In genomic region chr3:69658514-69658913, GRCh38 we compare ENCODE assay signal across 30 cellular contexts.
"Had no signal": no experiment of that assay in that cellular context is flagged by ENCODE, and none has a peak within 500 bp of the region (broad histone marks: within the 10 kb centered on the region; RNA-seq: fewer than 3 reads in every experiment).

No MANE protein-coding gene starts in this region.

- H3K27me3 ChIP-seq: neural progenitor cell, ovary, right lobe of liver, spleen, thyroid gland, tibial nerve, upper lobe of left lung, uterus had no signal

- H3K27ac Mint-ChIP-seq: naive B cell; naive thymus-derived CD8-positive, alpha-beta T cell; natural killer cell treated with Interleukin-12 subunit alpha and Interleukin-12 subunit beta and Interleukin-15 and Interleukin-18, amount 100 ng/mL, for 72 hours; neural progenitor cell; progenitor cell of endocrine pancreas; stimulated activated memory B cell treated with anti-CD40 and anti-IgM and Interleukin-4, amounts not matched to agents 10 μg/mL and 1 μg/mL and 100 μg/mL, for 72 hours; stimulated activated naive CD8-positive, alpha-beta T cell treated with anti-CD3 and anti-CD28 coated beads, Interleukin-15, amount 100 ng/mL, for 72 hours had no signal

- H3K27me3 Mint-ChIP-seq: natural killer cell treated with Interleukin-12 subunit alpha and Interleukin-12 subunit beta and Interleukin-15 and Interleukin-18, amount 100 ng/mL, for 72 hours; progenitor cell of endocrine pancreas; stimulated activated memory B cell treated with anti-CD40 and anti-IgM and Interleukin-4, amounts not matched to agents 10 μg/mL and 1 μg/mL and 100 μg/mL, for 72 hours; stimulated activated naive CD8-positive, alpha-beta T cell treated with anti-CD3 and anti-CD28 coated beads, Interleukin-15, amount 100 ng/mL, for 72 hours had no signal

- ATAC-seq: naive thymus-derived CD8-positive, alpha-beta T cell; natural killer cell treated with Interleukin-12 subunit alpha and Interleukin-12 subunit beta and Interleukin-15 and Interleukin-18, amount 100 ng/mL, for 72 hours; psoas muscle; right cardiac atrium; right lobe of liver; stimulated activated memory B cell treated with anti-CD40 and anti-IgM and Interleukin-4, amounts not matched to agents 10 μg/mL and 1 μg/mL and 100 μg/mL, for 72 hours; stimulated activated naive CD8-positive, alpha-beta T cell treated with anti-CD3 and anti-CD28 coated beads, Interleukin-15, amount 100 ng/mL, for 72 hours; stimulated activated naive CD8-positive, alpha-beta T cell treated with anti-CD3 and anti-CD28 coated beads, Interleukin-15, Interleukin-2, amounts not matched to agents 100 U/mL and 50 U/mL, for 24 hours had no signal

- H3K9me3 ChIP-seq: ovary, right lobe of liver, sigmoid colon, thoracic aorta, thyroid gland, upper lobe of left lung, uterus had no signal

- H3K36me3 ChIP-seq: neural progenitor cell, ovary, right lobe of liver, sigmoid colon, spleen, thoracic aorta, thyroid gland, tibial nerve, upper lobe of left lung, uterus had no signal

- H3K4me1 ChIP-seq: neural progenitor cell, parathyroid adenoma, psoas muscle, right lobe of liver, tibial nerve, upper lobe of left lung, uterus had no signal

- H3K4me3 Mint-ChIP-seq: naive thymus-derived CD8-positive, alpha-beta T cell; natural killer cell treated with Interleukin-12 subunit alpha and Interleukin-12 subunit beta and Interleukin-15 and Interleukin-18, amount 100 ng/mL, for 72 hours; neural progenitor cell; stimulated activated memory B cell treated with anti-CD40 and anti-IgM and Interleukin-4, amounts not matched to agents 10 μg/mL and 1 μg/mL and 100 μg/mL, for 72 hours; stimulated activated naive CD8-positive, alpha-beta T cell treated with anti-CD3 and anti-CD28 coated beads, Interleukin-15, amount 100 ng/mL, for 72 hours had no signal

- H3K9me3 Mint-ChIP-seq: natural killer cell treated with Interleukin-12 subunit alpha and Interleukin-12 subunit beta and Interleukin-15 and Interleukin-18, amount 100 ng/mL, for 72 hours; stimulated activated memory B cell treated with anti-CD40 and anti-IgM and Interleukin-4, amounts not matched to agents 10 μg/mL and 1 μg/mL and 100 μg/mL, for 72 hours; stimulated activated naive CD8-positive, alpha-beta T cell treated with anti-CD3 and anti-CD28 coated beads, Interleukin-15, amount 100 ng/mL, for 72 hours had no signal

- H3K9ac ChIP-seq: neural progenitor cell, parathyroid adenoma had no signal

- DNase-seq: naive B cell; naive thymus-derived CD8-positive, alpha-beta T cell; occipital lobe; ovary; posterior cingulate gyrus; psoas muscle; right cardiac atrium; right lobe of liver; sigmoid colon; spleen; stimulated activated CD4-positive, alpha-beta T cell treated with anti-CD3 and anti-CD28 coated beads, Interleukin-12 subunit alpha, Interleukin-12 subunit beta, amount 100 ng/mL, for 4 hours; stimulated activated CD4-positive, alpha-beta T cell treated with anti-CD3 and anti-CD28 coated beads, Interleukin-1b, Interleukin-23, amount 100 ng/mL, for 48 hours; stimulated activated CD4-positive, alpha-beta T cell treated with anti-CD3 and anti-CD28 coated beads, Interleukin-4, amount 100 ng/mL, for 1 hour; stimulated activated CD4-positive, alpha-beta T cell treated with anti-CD3 and anti-CD28 coated beads, Interleukin-4, amount 100 ng/mL, for 4 hours; stimulated activated CD8-positive, alpha-beta memory T cell treated with anti-CD3 and anti-CD28 coated beads, Interleukin-4, amount 100 ng/mL, for 48 hours; stimulated activated naive CD4-positive, alpha-beta T cell; stimulated activated naive CD8-positive, alpha-beta T cell treated with anti-CD3 and anti-CD28 coated beads, Interleukin-15, amount 100 ng/mL, for 72 hours; stimulated activated naive CD8-positive, alpha-beta T cell treated with anti-CD3 and anti-CD28 coated beads, Interleukin-15, Interleukin-2, amounts not matched to agents 100 U/mL and 50 U/mL, for 24 hours; substantia nigra; thyroid gland; upper lobe of left lung; uterus had no signal

- H3K4me1 Mint-ChIP-seq: naive B cell; naive thymus-derived CD8-positive, alpha-beta T cell; neural progenitor cell; stimulated activated memory B cell treated with anti-CD40 and anti-IgM and Interleukin-4, amounts not matched to agents 10 μg/mL and 1 μg/mL and 100 μg/mL, for 72 hours; stimulated activated naive CD8-positive, alpha-beta T cell treated with anti-CD3 and anti-CD28 coated beads, Interleukin-15, amount 100 ng/mL, for 72 hours had no signal

- H3K4me2 ChIP-seq: neural progenitor cell, smooth muscle cell had no signal

- H3K4me3 ChIP-seq: neural progenitor cell, ovary, psoas muscle, right lobe of liver, sigmoid colon, smooth muscle cell, spleen, thoracic aorta, thyroid gland, tibial nerve, upper lobe of left lung, uterus had no signal

- H3K27ac ChIP-seq: neural progenitor cell, ovary, parathyroid adenoma, psoas muscle, right lobe of liver, sigmoid colon, spleen, thoracic aorta, thyroid gland, tibial nerve, upper lobe of left lung, uterus had no signal

- H3K36me3 Mint-ChIP-seq: naive B cell; naive thymus-derived CD8-positive, alpha-beta T cell; natural killer cell treated with Interleukin-12 subunit alpha and Interleukin-12 subunit beta and Interleukin-15 and Interleukin-18, amount 100 ng/mL, for 72 hours; neural progenitor cell; stimulated activated memory B cell treated with anti-CD40 and anti-IgM and Interleukin-4, amounts not matched to agents 10 μg/mL and 1 μg/mL and 100 μg/mL, for 72 hours had no signal

- H3K79me2 ChIP-seq: parathyroid adenoma had no signal
